In genomic region chr1:119651133-119651532, GRCh38 we compare ENCODE assay signal across 19 cellular contexts.
"Had no signal": no experiment of that assay in that cellular context is flagged by ENCODE, and none has a peak within 500 bp of the region (broad histone marks: within the 10 kb centered on the region; RNA-seq: fewer than 3 reads in every experiment).

No MANE protein-coding gene starts in this region.

- H3K36me3 ChIP-seq: colonic mucosa, gastrocnemius medialis, ovary, tibial nerve had no signal

- H3K27ac Mint-ChIP-seq: immature natural killer cell; naive thymus-derived CD4-positive, alpha-beta T cell; nephron progenitor cell; stimulated activated naive CD8-positive, alpha-beta T cell treated with anti-CD3 and anti-CD28 coated beads, Interleukin-15, amount 100 ng/mL, for 72 hours had no signal

- H3K4me3 ChIP-seq: colonic mucosa, gastrocnemius medialis, lung, ovary, testis, tibial nerve had no signal

- H3K36me3 Mint-ChIP-seq: immature natural killer cell had no signal

- H3K9me3 ChIP-seq: colonic mucosa, gastrocnemius medialis, ovary, testis, tibial nerve had no signal

- DNase-seq: caudate nucleus; colonic mucosa; dermis blood vessel endothelial cell; gastrocnemius medialis; immature natural killer cell; left colon; left ventricle myocardium superior; naive thymus-derived CD4-positive, alpha-beta T cell; nephron progenitor cell; nucleus accumbens; ovary; right cardiac atrium; small intestine; stimulated activated CD4-positive, alpha-beta T cell treated with anti-CD3 and anti-CD28 coated beads, Interleukin-2, amount 100 ng/mL, for 48 hours; stimulated activated naive CD8-positive, alpha-beta T cell treated with anti-CD3 and anti-CD28 coated beads, Interleukin-15, amount 100 ng/mL, for 72 hours; testis had no signal

- H3K4me1 ChIP-seq: colonic mucosa had no signal

- H3K27me3 ChIP-seq: colonic mucosa, gastrocnemius medialis, ovary, testis, tibial nerve had no signal

- H3K4me3 Mint-ChIP-seq: immature natural killer cell; stimulated activated naive CD8-positive, alpha-beta T cell treated with anti-CD3 and anti-CD28 coated beads, Interleukin-15, amount 100 ng/mL, for 72 hours had no signal

- H3K9me3 Mint-ChIP-seq: nephron progenitor cell; stimulated activated naive CD8-positive, alpha-beta T cell treated with anti-CD3 and anti-CD28 coated beads, Interleukin-15, amount 100 ng/mL, for 72 hours had no signal

- ATAC-seq: esophagus mucosa; gastrocnemius medialis; left colon; left ventricle myocardium superior; naive thymus-derived CD4-positive, alpha-beta T cell; right cardiac atrium; stimulated activated naive CD8-positive, alpha-beta T cell treated with anti-CD3 and anti-CD28 coated beads, Interleukin-15, amount 100 ng/mL, for 72 hours had no signal

- H3K27ac ChIP-seq: colonic mucosa, gastrocnemius medialis, ovary, testis, tibial nerve had no signal
